ENCODE assay signal across 8 cellular contexts in genomic region chr14:100692859-100693558, GRCh38. TPM values are rescaled to one million over a fixed set of nuclear protein-coding genes. Genes with fewer than 3 reads are reported as not detected.
A peak's percentile ranks its signal among the peaks of the same experiment; 100 is the strongest.
DNase-seq lines count a peak whose midpoint lies in the region; ATAC-seq, FAIRE-seq and TF ChIP-seq lines count a peak whose summit lies in the region.
"Had no signal": no experiment of that assay in that cellular context is flagged by ENCODE, and none has a peak within 500 bp of the region (broad histone marks: within the 10 kb centered on the region; RNA-seq: fewer than 3 reads in every experiment).

No MANE protein-coding gene starts in this region.

- H3K4me3 ChIP-seq in fibroblast of lung (replicated peaks in 1 of 4; ENCODE audit: control extremely low read depth in 1 of 4, insufficient read depth in 1 of 4, low read depth in 3 of 4, low read length in 4 of 4): no peak overlapping the region
- H3K4me3 ChIP-seq in spleen: no peak overlapping the region

- H3K36me3 ChIP-seq in fibroblast of lung (ENCODE audit: control insufficient read depth, insufficient read depth, low read length) (no peaks in the 10 kb centered on the region), spleen (no peaks in the 10 kb centered on the region)

- no peak for ATAC-seq in left ventricle myocardium superior
- no peak for ATAC-seq in HG02678 (IDR thresholded peaks at IDR 0.05; ENCODE audit: unreplicated experiment)

- no peak overlapping the region for H2AFZ ChIP-seq in fibroblast of lung (ENCODE audit: low read length)

- no peaks in the 10 kb centered on the region for H4K20me1 ChIP-seq in fibroblast of lung (ENCODE audit: control insufficient read depth, extremely low read depth, insufficient read depth, low read length)

- no peaks in the 10 kb centered on the region for H3K4me1 ChIP-seq in fibroblast of lung (ENCODE audit: control insufficient read depth, extremely low read depth, insufficient read depth, low read length)
- peaks cover 0 to 62% (median 10%) of the 10 kb centered on the region in 6 donors for H3K4me1 ChIP-seq in spleen

- no peaks in the 10 kb centered on the region for H3K4me1 Mint-ChIP-seq in immature natural killer cell
- H3K4me1 Mint-ChIP-seq: activated naive CD4-positive, alpha-beta T cell treated with anti-CD3 and anti-CD28 coated beads, Interleukin-2, amount 50 U/mL, for 24 hours had no signal

- no peak overlapping the region for H3K4me2 ChIP-seq in fibroblast of lung (ENCODE audit: extremely low read depth, insufficient read depth, low read length)

- H3K9me3 ChIP-seq in fibroblast of lung (ENCODE audit: control insufficient read depth, insufficient read depth, low read depth, low read length) (no peaks in the 10 kb centered on the region), spleen (no peaks in the 10 kb centered on the region)

- H3K36me3 Mint-ChIP-seq in immature natural killer cell: no peaks in the 10 kb centered on the region
- H3K36me3 Mint-ChIP-seq: activated naive CD4-positive, alpha-beta T cell treated with anti-CD3 and anti-CD28 coated beads, Interleukin-2, amount 50 U/mL, for 24 hours had no signal

- no peaks in the 10 kb centered on the region for H3K79me2 ChIP-seq in fibroblast of lung (ENCODE audit: control insufficient read depth, insufficient read depth, low read length)

- 63 to 79% (median 69%) methylated on average over 27 of the region's 27 CpGs for WGBS in spleen, 5 donors

- intact Hi-C loops in spleen (cut with DNase I; ENCODE audit: low total_unique reads) (no loop called here), left ventricle myocardium superior (cut with micrococcal nuclease) (no loop called here)

- peaks cover 2% of the 10 kb centered on the region for H3K27me3 ChIP-seq in fibroblast of lung (ENCODE audit: control insufficient read depth, insufficient read depth, low read length)
- H3K27me3 ChIP-seq in spleen (replicated peaks in 1 of 7): peaks cover 0 to 7% (median 0%) of the 10 kb centered on the region in 7 donors

- no peak overlapping the region for H3K4me3 Mint-ChIP-seq in immature natural killer cell
- H3K4me3 Mint-ChIP-seq: activated naive CD4-positive, alpha-beta T cell treated with anti-CD3 and anti-CD28 coated beads, Interleukin-2, amount 50 U/mL, for 24 hours had no signal

- TF ChIP-seq CTCF in fibroblast of lung (conservative IDR thresholded peaks at IDR 0.05 in 1 of 2, IDR thresholded peaks at IDR 0.05 in 1 of 2; ENCODE audit: low read depth in 1 of 2, low read length in 2 of 2) (no peak), spleen (IDR thresholded peaks at IDR 0.05 in 8 of 11, conservative IDR thresholded peaks at IDR 0.05 in 3 of 11) (no peak)

- H3K27ac Mint-ChIP-seq in immature natural killer cell: no peak overlapping the region
- H3K27ac Mint-ChIP-seq: activated naive CD4-positive, alpha-beta T cell treated with anti-CD3 and anti-CD28 coated beads, Interleukin-2, amount 50 U/mL, for 24 hours had no signal

- H3K27me3 Mint-ChIP-seq in immature natural killer cell (ENCODE audit: low read depth in 3 of 3): peaks cover 0 to 6% (median 5%) of the 10 kb centered on the region in 3 donors

- H3K9me3 Mint-ChIP-seq in immature natural killer cell: no peaks in the 10 kb centered on the region
- H3K9me3 Mint-ChIP-seq: activated naive CD4-positive, alpha-beta T cell treated with anti-CD3 and anti-CD28 coated beads, Interleukin-2, amount 50 U/mL, for 24 hours had no signal

- H3K27ac ChIP-seq in fibroblast of lung (ENCODE audit: insufficient read depth, low read length) (no peak overlapping the region), spleen (peak overlapping the region in 7 of 8 donors; percentile 58 to 71 (median 67))

- H3K9ac ChIP-seq in fibroblast of lung (ENCODE audit: insufficient read depth, low read length): no peak overlapping the region

- DNase-seq in HPDE6-E6E7 (ENCODE audit: extremely low spot score) (peak; percentile 99), RCC 7860 (ENCODE audit: low spot score) (peak; percentile 85), fibroblast of lung (ENCODE audit: low read depth in 2 of 2) (peak; percentile 82 to 96), spleen (no peak), left ventricle myocardium superior (no peak), immature natural killer cell (no peak)

- peak; percentile 61 for FAIRE-seq in RCC 7860 (lab: Jason Lieb, UNC)

- TF ChIP-seq POLR2A in spleen (IDR thresholded peaks at IDR 0.05): no peak

RNA-seq across cellular contexts. Expression of gene DLK1, which starts 33.7 kb away (rescaled TPM):
- not detected in 2 replicates for total RNA-seq in fibroblast of lung
- not detected in 2 replicates for polyA plus RNA-seq in fibroblast of lung
- polyA plus RNA-seq in fibroblast of lung (2012): not detected in 2 replicates
- polyA minus RNA-seq in fibroblast of lung (ENCODE audit: low replicate concordance): not detected in 2 replicates
- total RNA-seq in spleen: under 1 TPM in 3 of 7 donors, not detected in 4; 0.17 to 0.79 (median 0.38) TPM
- not detected for polyA plus RNA-seq in spleen
- total RNA-seq in left ventricle myocardium superior: 22.7 TPM
- polyA plus RNA-seq in immature natural killer cell: not detected

Comparison
In these comparisons a context has a peak if more than half of its experiments do, and no peak if none do; other contexts are left out.
1. DNase-seq: peak in HPDE6-E6E7 (single experiment), RCC 7860 (single experiment) and fibroblast of lung (2 of 2); none in spleen (single experiment), left ventricle myocardium superior (single experiment) and immature natural killer cell (0 of 3).
2. RNA of gene DLK1, which starts 33.7 kb away (total RNA-seq): 22.7 TPM in left ventricle myocardium superior (single experiment); 0.17 to 0.79 TPM in spleen and not detected in fibroblast of lung; every median in the first group is over 10 times any median in the second.